In the genomic region with DNA sequence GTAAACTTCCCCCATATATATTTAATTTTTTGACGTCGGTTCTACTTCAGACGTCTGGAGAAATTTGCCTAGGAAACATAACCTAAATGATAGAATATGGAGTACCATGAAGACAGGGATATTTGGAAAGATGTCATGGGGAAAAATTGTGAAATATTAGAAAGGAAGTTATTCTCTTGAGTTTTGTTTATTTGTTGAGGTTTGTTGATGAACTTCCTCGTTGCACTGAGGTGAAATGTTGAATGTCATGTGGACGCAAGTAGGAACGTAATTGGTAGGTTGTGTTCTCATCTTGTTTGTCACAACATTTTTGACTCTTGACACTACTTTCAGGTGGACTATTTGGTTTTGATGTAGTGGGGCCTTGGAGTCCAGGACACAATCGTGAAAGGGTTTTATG, we compare ENCODE assay signal across 8 cellular contexts. TPM values are rescaled to one million over a fixed set of nuclear protein-coding genes. Genes with fewer than 3 reads are reported as not detected.
DNase-seq lines count a peak whose midpoint lies in the region; ATAC-seq and TF ChIP-seq lines count a peak whose summit lies in the region.

No MANE protein-coding gene starts in this region.

- H3K4me1 ChIP-seq in right cardiac atrium (ENCODE audit: control insufficient read depth, insufficient read depth, low read length) (peaks cover 1% of the 10 kb centered on the region), adipocyte (ENCODE audit: control insufficient read depth, insufficient read depth, low read length) (peaks cover 54% of the 10 kb centered on the region), vagina (peaks cover 45% of the 10 kb centered on the region)

- no peak for TF ChIP-seq CTCF in vagina (IDR thresholded peaks at IDR 0.05)

- no peak for DNase-seq in right cardiac atrium
- no peak for DNase-seq in Right ventricle myocardium superior
- DNase-seq in adipocyte (ENCODE audit: low read depth): no peak
- DNase-seq in medulla oblongata (ENCODE audit: extremely low spot score): peak; percentile 29
- no peak for DNase-seq in vagina (ENCODE audit: extremely low spot score in 2 of 2)
- DNase-seq in SKM-1 (lab: John Stamatoyannopoulos, UW; ENCODE audit: unreplicated experiment): no peak
- no peak for DNase-seq in substantia nigra (lab: John Stamatoyannopoulos, UW)

- H3K36me3 ChIP-seq in adipocyte (ENCODE audit: control insufficient read depth, insufficient read depth, low read length, severe bottlenecking) (no peaks in the 10 kb centered on the region), vagina (no peaks in the 10 kb centered on the region)

- WGBS in right cardiac atrium: 70% methylated on average over 7 of the region's 7 CpGs

- H3K9ac ChIP-seq in adipocyte (ENCODE audit: low read length): peak overlapping the region; percentile 94

- ATAC-seq in right cardiac atrium (no peak), Right ventricle myocardium superior (ENCODE audit: poor library complexity) (no peak), GM21717 (IDR thresholded peaks at IDR 0.05; ENCODE audit: unreplicated experiment) (no peak)

- H3K4me3 ChIP-seq in right cardiac atrium (ENCODE audit: low read length): peak overlapping the region; percentile 77
- H3K4me3 ChIP-seq in adipocyte (ENCODE audit: low read length): peak overlapping the region; percentile 95
- H3K4me3 ChIP-seq in vagina: peak overlapping the region; percentile 54 to 88

- no peaks in the 10 kb centered on the region for H3K9me3 ChIP-seq in right cardiac atrium (ENCODE audit: control insufficient read depth, low read length)
- H3K9me3 ChIP-seq in adipocyte (ENCODE audit: control insufficient read depth, low read length): no peaks in the 10 kb centered on the region
- H3K9me3 ChIP-seq in vagina: no peaks in the 10 kb centered on the region

- no peak overlapping the region for H3K27ac ChIP-seq in right cardiac atrium (ENCODE audit: low read length)
- no peak overlapping the region for H3K27ac ChIP-seq in vagina
- no peak overlapping the region for H3K27ac ChIP-seq in substantia nigra (ENCODE audit: low read depth, low read length, poor library complexity, severe bottlenecking)

- intact Hi-C loops in right cardiac atrium (cut with DNase I) (loop anchor here in 1 of 4 donors (5.0 kb wide), 1 partner anchor 70 kb away; a partner anchor contains a TSS), Right ventricle myocardium superior (cut with DNase I) (loop anchor here (5.0 kb wide), 1 partner anchor 80 kb away; no protein-coding TSS in a partner anchor), vagina (cut with DNase I) (loop anchor here (5.0 kb wide), 1 partner anchor 75 kb away; no protein-coding TSS in a partner anchor)

- no peak for TF ChIP-seq POLR2A in vagina (IDR thresholded peaks at IDR 0.05)

- no peaks in the 10 kb centered on the region for H3K27me3 ChIP-seq in right cardiac atrium (ENCODE audit: control insufficient read depth, insufficient read depth)
- H3K27me3 ChIP-seq in adipocyte (replicated peaks; ENCODE audit: control insufficient read depth, insufficient read depth, low read length): no peaks in the 10 kb centered on the region
- H3K27me3 ChIP-seq in vagina: no peaks in the 10 kb centered on the region

RNA-seq across cellular contexts. Expression of a gene that starts 1.3 kb away (rescaled TPM):
- total RNA-seq in right cardiac atrium: 10 to 100 TPM; 18.2 to 23.5 (median 21.2) TPM
- 11.2 TPM for polyA plus RNA-seq in right cardiac atrium
- 24.9 TPM for total RNA-seq in Right ventricle myocardium superior
- total RNA-seq in vagina: 34.1 TPM
